ENCODE assay signal across 10 cellular contexts in genomic region chrX:128106630-128107029, GRCh38. TPM values are rescaled to one million over a fixed set of nuclear protein-coding genes. Genes with fewer than 3 reads are reported as not detected.
DNase-seq lines count a peak whose midpoint lies in the region; ATAC-seq and TF ChIP-seq lines count a peak whose summit lies in the region.
"Had no signal": no experiment of that assay in that cellular context is flagged by ENCODE, and none has a peak within 500 bp of the region (broad histone marks: within the 10 kb centered on the region; RNA-seq: fewer than 3 reads in every experiment).

No MANE protein-coding gene starts in this region.

- H3K4me1 ChIP-seq in DOHH2 (ENCODE audit: control insufficient read depth, low read length) = no peaks in the 10 kb centered on the region
- no peaks in the 10 kb centered on the region for H3K4me1 ChIP-seq in liver (ENCODE audit: control insufficient read depth in 4 of 4, insufficient read depth in 4 of 4, low read length in 3 of 4)
- H3K4me1 ChIP-seq in suprapubic skin = no peaks in the 10 kb centered on the region
- H3K4me1 ChIP-seq in gastroesophageal sphincter = no peaks in the 10 kb centered on the region
- no peaks in the 10 kb centered on the region for H3K4me1 ChIP-seq in esophagus muscularis mucosa

- H3K9ac ChIP-seq in liver (ENCODE audit: low read depth in 1 of 2, low read length in 2 of 2) = no peak overlapping the region

- intact Hi-C loops in esophagus muscularis mucosa (cut with DNase I) = no loop called here

- H3F3A ChIP-seq in DOHH2 (ENCODE audit: control insufficient read depth, insufficient read depth) = no peaks in the 10 kb centered on the region

- TF ChIP-seq CTCF in DOHH2 (IDR thresholded peaks at IDR 0.05; ENCODE audit: low read depth, low read length, poor library complexity, severe bottlenecking) (peak; percentile 40), liver (IDR thresholded peaks at IDR 0.05; ENCODE audit: low read depth, low read length, missing input control) (peak; percentile 28), suprapubic skin (IDR thresholded peaks at IDR 0.05) (no peak), gastroesophageal sphincter (IDR thresholded peaks at IDR 0.05) (no peak), esophagus muscularis mucosa (IDR thresholded peaks at IDR 0.05) (no peak)

- H3K27ac ChIP-seq in DOHH2 (ENCODE audit: low read depth, low read length) (no peak overlapping the region), liver (ENCODE audit: low read depth in 1 of 2, low read length in 2 of 2) (no peak overlapping the region), suprapubic skin (no peak overlapping the region), gastroesophageal sphincter (no peak overlapping the region), esophagus muscularis mucosa (replicated peaks in 1 of 4) (no peak overlapping the region)

- H3K4me3 ChIP-seq in DOHH2 (ENCODE audit: low read length) (no peak overlapping the region), liver (ENCODE audit: low read depth in 1 of 3, low read length in 3 of 3) (no peak overlapping the region), suprapubic skin (no peak overlapping the region), gastroesophageal sphincter (no peak overlapping the region), esophagus muscularis mucosa (no peak overlapping the region)

- no peak for TF ChIP-seq EP300 in suprapubic skin (IDR thresholded peaks at IDR 0.05)
- no peak for TF ChIP-seq EP300 in gastroesophageal sphincter (IDR thresholded peaks at IDR 0.05)
- TF ChIP-seq EP300 in esophagus muscularis mucosa (IDR thresholded peaks at IDR 0.05) = no peak

- peak; percentile 42 to 73 for TF ChIP-seq RAD21 in liver (IDR thresholded peaks at IDR 0.05)

- no peaks in the 10 kb centered on the region for H3K27me3 ChIP-seq in DOHH2 (ENCODE audit: control insufficient read depth, low read length)
- H3K27me3 ChIP-seq in liver (ENCODE audit: control insufficient read depth in 4 of 4, insufficient read depth in 4 of 4, low read length in 3 of 4) = peaks cover 0 to 2% (median 0%) of the 10 kb centered on the region in 4 donors
- H3K27me3 ChIP-seq in suprapubic skin = no peaks in the 10 kb centered on the region
- no peaks in the 10 kb centered on the region for H3K27me3 ChIP-seq in gastroesophageal sphincter
- H3K27me3 ChIP-seq in esophagus muscularis mucosa = no peaks in the 10 kb centered on the region

- H3K36me3 ChIP-seq in DOHH2 (ENCODE audit: control insufficient read depth, low read length) = no peaks in the 10 kb centered on the region
- H3K36me3 ChIP-seq in liver (ENCODE audit: control insufficient read depth in 4 of 4, insufficient read depth in 3 of 4, low read depth in 1 of 4, low read length in 3 of 4) = no peaks in the 10 kb centered on the region
- H3K36me3 ChIP-seq in suprapubic skin = no peaks in the 10 kb centered on the region
- H3K36me3 ChIP-seq in gastroesophageal sphincter = no peaks in the 10 kb centered on the region
- H3K36me3 ChIP-seq in esophagus muscularis mucosa = no peaks in the 10 kb centered on the region

- no peaks in the 10 kb centered on the region for H4K20me1 ChIP-seq in DOHH2 (ENCODE audit: control insufficient read depth, insufficient read depth, low read depth, low read length)

- H3K79me2 ChIP-seq in DOHH2 (ENCODE audit: control insufficient read depth, low read length) = no peaks in the 10 kb centered on the region

- peak; percentile 2 for DNase-seq in LoVo (ENCODE audit: low spot score)
- no peak for DNase-seq in suprapubic skin (ENCODE audit: low spot score in 2 of 2)
- DNase-seq in esophagus muscularis mucosa (ENCODE audit: extremely low spot score) = no peak
- DNase-seq in midbrain (lab: John Stamatoyannopoulos, UW) = no peak
- DNase-seq: activated naive CD8-positive, alpha-beta T cell treated with anti-CD3 and anti-CD28 coated beads, Interleukin-2, amount 10 ng/mL, durations not matched to agents 7 days and 5 days had no signal

- ATAC-seq in SK-N-SH treated with all-trans-retinoic acid at 6 μM for 48 hours (0 out of 3 replicates have a peak, but pooled peaks have one; percentile 43), gastroesophageal sphincter (no peak)

- no peak overlapping the region for H3K4me2 ChIP-seq in DOHH2 (ENCODE audit: low read length)

- WGBS in liver = 7% methylated on average over 1 of the region's 1 CpG
- 40% methylated on average over 1 of the region's 1 CpG for WGBS in suprapubic skin
- no CpG with 5 or more reads among the region's 1 CpG for WGBS in gastroesophageal sphincter (ENCODE audit: low coverage in 1 of 2), 2 donors
- 36% methylated on average over 1 of the region's 1 CpG for WGBS in esophagus muscularis mucosa

- TF ChIP-seq POLR2A in suprapubic skin (IDR thresholded peaks at IDR 0.05) (no peak), gastroesophageal sphincter (IDR thresholded peaks at IDR 0.05) (no peak), esophagus muscularis mucosa (IDR thresholded peaks at IDR 0.05; ENCODE audit: low read depth) (no peak)

- H3K9me2 ChIP-seq in DOHH2 (replicated peaks; ENCODE audit: control insufficient read depth, low read length) = no peaks in the 10 kb centered on the region

- H3K9me3 ChIP-seq in DOHH2 (ENCODE audit: control insufficient read depth, insufficient read depth, low read length) (no peaks in the 10 kb centered on the region), liver (ENCODE audit: control insufficient read depth in 4 of 4, low read length in 3 of 4) (no peaks in the 10 kb centered on the region), suprapubic skin (no peaks in the 10 kb centered on the region), gastroesophageal sphincter (no peaks in the 10 kb centered on the region), esophagus muscularis mucosa (no peaks in the 10 kb centered on the region)

TF ChIP-seq in SK-N-SH treated with all-trans-retinoic acid at 6 μM for 48 hours, 23 proteins besides CTCF, POLR2A, EP300 and RAD21 (continues in another document):
- TF ChIP-seq ESRRG (CRISPR knock-in tag; IDR thresholded peaks at IDR 0.05) (no peak), PPARA (CRISPR knock-in tag; IDR thresholded peaks at IDR 0.05; ENCODE audit: borderline replicate concordance) (no peak), ISL1 (CRISPR knock-in tag; IDR thresholded peaks at IDR 0.05) (no peak), CREB5 (CRISPR knock-in tag; IDR thresholded peaks at IDR 0.05; ENCODE audit: low read depth) (no peak), ZC3H10 (CRISPR knock-in tag; IDR thresholded peaks at IDR 0.05) (no peak), ZFP3 (CRISPR knock-in tag; IDR thresholded peaks at IDR 0.05) (no peak)

TF ChIP-seq in liver, 16 proteins besides CTCF, POLR2A, EP300 and RAD21:
- TF ChIP-seq FOXA2 (IDR thresholded peaks at IDR 0.05) = no peak
- TF ChIP-seq JUND (IDR thresholded peaks at IDR 0.05) = no peak
- no peak for TF ChIP-seq TAF1 (conservative IDR thresholded peaks at IDR 0.05)
- TF ChIP-seq RXRA (IDR thresholded peaks at IDR 0.05) = no peak
- TF ChIP-seq, protein P1, sequence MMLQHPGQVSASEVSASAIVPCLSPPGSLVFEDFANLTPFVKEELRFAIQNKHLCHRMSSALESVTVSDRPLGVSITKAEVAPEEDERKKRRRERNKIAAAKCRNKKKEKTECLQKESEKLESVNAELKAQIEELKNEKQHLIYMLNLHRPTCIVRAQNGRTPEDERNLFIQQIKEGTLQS (IDR thresholded peaks at IDR 0.05) = no peak
- TF ChIP-seq SP1 (IDR thresholded peaks at IDR 0.05) = no peak

RNA-seq across cellular contexts. Expression of gene ACTRT1, which starts 54.4 kb away (rescaled TPM):
- total RNA-seq in liver (not detected), suprapubic skin (not detected), gastroesophageal sphincter (not detected), esophagus muscularis mucosa (not detected)
- polyA plus RNA-seq in liver = not detected
- total RNA-seq: activated naive CD8-positive, alpha-beta T cell treated with anti-CD3 and anti-CD28 coated beads, Interleukin-2, amount 10 ng/mL, durations not matched to agents 7 days and 5 days; omental fat pad had no signal

Comparison
In these comparisons a context has a peak if more than half of its experiments do, and no peak if none do; other contexts are left out.
1. CTCF ChIP-seq: peak in DOHH2 (single experiment) and liver (single experiment); none in suprapubic skin (0 of 2), gastroesophageal sphincter (0 of 4) and esophagus muscularis mucosa (0 of 3).